1 cellular context compared by ENCODE assay signal in genomic region chr4:143346208-143346607, GRCh38.
TF ChIP-seq lines count a peak whose summit lies in the region.

No MANE protein-coding gene starts in this region.

TF ChIP-seq in WTC11, 78 proteins besides CTCF, POLR2A, EP300 and RAD21 (continued from another document):
- TF ChIP-seq ATF2 (CRISPR knock-in tag; IDR thresholded peaks at IDR 0.05; ENCODE audit: borderline replicate concordance, low read depth): no peak
- no peak for TF ChIP-seq TP53 (CRISPR knock-in tag; IDR thresholded peaks at IDR 0.05)
